ENCODE assay signal across 9 cellular contexts in the genomic region with DNA sequence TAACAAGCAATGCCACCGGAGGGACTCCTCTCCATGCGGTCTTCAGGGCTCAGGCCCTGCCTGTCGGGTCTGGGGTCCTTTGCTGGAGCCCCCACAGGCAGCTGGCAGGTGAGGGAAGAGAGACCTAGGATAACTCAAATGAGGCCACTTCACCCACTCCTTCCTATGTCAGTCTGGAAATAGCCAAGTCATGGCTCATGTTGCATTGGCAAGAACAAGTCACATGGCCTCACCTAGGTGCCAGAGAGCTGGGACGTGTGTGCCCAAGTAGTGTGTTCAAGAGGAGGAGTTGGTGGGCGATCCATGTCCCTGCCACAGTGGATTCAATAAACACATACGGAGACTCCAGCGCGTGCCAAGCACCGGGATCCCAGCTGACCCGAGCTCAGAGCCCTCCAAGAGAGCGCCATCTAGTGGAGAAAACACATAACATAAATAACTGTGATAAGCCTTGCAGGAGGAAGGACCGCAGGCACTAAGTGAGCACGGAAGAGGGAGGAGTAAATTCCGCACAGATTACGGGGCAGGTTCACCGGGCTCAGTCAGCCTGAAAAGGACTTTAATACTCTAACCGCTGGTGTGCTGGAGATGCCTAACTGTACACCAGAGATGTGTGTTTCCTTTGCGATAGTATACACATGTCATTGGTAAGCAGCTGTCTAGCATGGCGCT.
A peak's percentile ranks its signal among the peaks of the same experiment; 100 is the strongest.
DNase-seq lines count a peak whose midpoint lies in the region; ATAC-seq and TF ChIP-seq lines count a peak whose summit lies in the region.
"Had no signal": no experiment of that assay in that cellular context is flagged by ENCODE, and none has a peak within 500 bp of the region (broad histone marks: within the 10 kb centered on the region; RNA-seq: fewer than 3 reads in every experiment).

No MANE protein-coding gene starts in this region.

- POLR2A ChIA-PET in IMR-90 (lab: Charles Lee; ENCODE audit: unreplicated experiment), result no interaction called here

- H3K56ac ChIP-seq in IMR-90 (ENCODE audit: extremely low read depth, insufficient read depth, low read length), result no peak overlapping the region

- CTCF ChIA-PET in IMR-90 (lab: Yijun Ruan, JAX), result interaction anchor here (0.7 to 1.8 kb wide), 3 partner anchors 9 to 252 kb away, joined by 3 to 4 read pairs (median 3); no protein-coding TSS in a partner anchor

- no TSS peak for BruUV-seq in IMR-90 (replicated peaks; lab: Mats Ljungman, UMichigan)

- peak overlapping the region; percentile 73 for H2AFZ ChIP-seq in IMR-90 (replicated peaks; ENCODE audit: low read length, poor library complexity)

- H3K36me3 Mint-ChIP-seq in osteocyte (ENCODE audit: unreplicated experiment), result no peaks in the 10 kb centered on the region
- H3K36me3 Mint-ChIP-seq: memory B cell had no signal

- WGBS in IMR-90 (ENCODE audit: extremely low coverage in 2 of 2, insufficient read length in 1 of 2), 2 experiments, result no CpG with 5 or more reads among the region's 19 CpGs

- H3K4ac ChIP-seq in IMR-90 (ENCODE audit: low read depth, low read length), result peak overlapping the region; percentile 78

- peak overlapping the region; percentile 6; the same call in 1 of the 2 replicates for H4K91ac ChIP-seq in IMR-90 (ENCODE audit: insufficient read depth, low read depth, low read length)

- no peaks in the 10 kb centered on the region for H3K9me3 Mint-ChIP-seq in osteocyte (ENCODE audit: unreplicated experiment)

- no peak overlapping the region for H3K27ac Mint-ChIP-seq in osteocyte (ENCODE audit: unreplicated experiment)
- H3K27ac Mint-ChIP-seq: memory B cell had no signal

- H2BK20ac ChIP-seq in IMR-90 (ENCODE audit: low read depth, low read length), result peak overlapping the region; percentile 48; the same call in 1 of the 2 replicates

- H3K4me3 ChIP-seq in IMR-90 (ENCODE audit: insufficient read depth, low read depth, low read length), result no peak overlapping the region

- dilution Hi-C loops in IMR-90 (cut with HindIII; ENCODE audit: low sequenced_read_pairs, unreplicated experiment), result no loop called here

- in situ Hi-C loops in IMR-90 (cut with MboI; ENCODE audit: low sequenced_read_pairs), result no loop called here

- peak overlapping the region; percentile 70; the same call in 2 of the 3 replicates for H2BK15ac ChIP-seq in IMR-90 (ENCODE audit: low read depth, low read length)

- H3K18ac ChIP-seq in IMR-90 (ENCODE audit: low read depth, low read length), result no peak overlapping the region

- peaks cover 8% of the 10 kb centered on the region for H3K4me1 ChIP-seq in IMR-90 (ENCODE audit: control insufficient read depth, insufficient read depth, low read length)

- peak; percentile 56 for TF ChIP-seq RAD21 in IMR-90 (IDR thresholded peaks at IDR 0.05; ENCODE audit: low read length)

- H3K14ac ChIP-seq in IMR-90 (replicated peaks; ENCODE audit: low read depth, low read length), result peak overlapping the region; percentile 65

- peaks cover 3% of the 10 kb centered on the region; the same call in 1 of the 2 replicates for H3K9me3 ChIP-seq in IMR-90 (ENCODE audit: control insufficient read depth, insufficient read depth, low read length)

- no peak overlapping the region for H3K4me2 ChIP-seq in IMR-90 (ENCODE audit: low read depth, low read length)

- peak overlapping the region in 1 of 2 experiments; percentile 6; a peak in 1 of 4 replicates for H4K8ac ChIP-seq in IMR-90 (ENCODE audit: low read depth in 2 of 2, low read length in 2 of 2)

- no peaks in the 10 kb centered on the region for H4K20me1 ChIP-seq in IMR-90 (ENCODE audit: insufficient read depth, low read length)

- peaks cover 13% of the 10 kb centered on the region for H3K4me1 Mint-ChIP-seq in osteocyte (ENCODE audit: unreplicated experiment)
- H3K4me1 Mint-ChIP-seq: memory B cell had no signal

- no peak overlapping the region for H4K5ac ChIP-seq in IMR-90 (ENCODE audit: low read depth, low read length)

- H3K27me3 Mint-ChIP-seq in osteocyte (ENCODE audit: unreplicated experiment), result no peaks in the 10 kb centered on the region

- H3K27me3 ChIP-seq in IMR-90 (ENCODE audit: control insufficient read depth, insufficient read depth, low read length), result no peaks in the 10 kb centered on the region

- H2BK120ac ChIP-seq in IMR-90 (ENCODE audit: low read depth, low read length), result peak overlapping the region; percentile 74

- peak; percentile 10 for DNase-seq in stimulated activated CD4-positive, alpha-beta T cell treated with anti-CD3 and anti-CD28 coated beads, Interleukin-1b, Interleukin-23, amount 100 ng/mL, for 48 hours
- no peak for DNase-seq in stimulated activated CD4-positive, alpha-beta T cell treated with anti-CD3 and anti-CD28 coated beads, Interleukin-4, amount 100 ng/mL, for 4 hours
- peak; percentile 48 for DNase-seq in IMR-90
- DNase-seq in SHP77 treated with DMSO at 0.1 percent for 48 hours (lab: John Stamatoyannopoulos, UW), result peak; percentile 85
- peak; percentile 60 for DNase-seq in fibroblast of peridontal ligament (ENCODE audit: extremely low read depth)
- no peak for DNase-seq in osteocyte (ENCODE audit: extremely low spot score, unreplicated experiment)
- DNase-seq in effector CD4-positive, alpha-beta T cell, result no peak

- H3K36me3 ChIP-seq in IMR-90 (ENCODE audit: control insufficient read depth, insufficient read depth, low read length), result no peaks in the 10 kb centered on the region

- ATAC-seq in GM21737 (IDR thresholded peaks at IDR 0.05; ENCODE audit: unreplicated experiment) (peak; percentile 65), IMR-90 (ENCODE audit: low read depth) (peak; percentile 52)

- intact Hi-C loops in IMR-90 (cut with micrococcal nuclease), result no loop called here

- peaks cover 10% of the 10 kb centered on the region for H3K9me1 ChIP-seq in IMR-90 (ENCODE audit: insufficient read depth, low read length)

- H3K4me3 Mint-ChIP-seq in osteocyte (ENCODE audit: unreplicated experiment), result no peak overlapping the region
- H3K4me3 Mint-ChIP-seq: memory B cell had no signal

- no peak overlapping the region for H2BK5ac ChIP-seq in IMR-90 (ENCODE audit: low read depth, low read length, poor library complexity, severe bottlenecking)

- 0 out of 2 replicates have a peak overlapping the region, but pooled peaks have one; percentile 60 for H3K23ac ChIP-seq in IMR-90 (ENCODE audit: low read depth, low read length)

- H2AK5ac ChIP-seq in IMR-90 (ENCODE audit: low read depth, low read length), result peak overlapping the region; percentile 69

- no peak overlapping the region for H3K27ac ChIP-seq in IMR-90 (ENCODE audit: insufficient read depth, low read length)

- TF ChIP-seq CTCF in IMR-90 (conservative IDR thresholded peaks at IDR 0.05; ENCODE audit: low read depth, low read length), result peak; percentile 48
- peak; percentile 67 for TF ChIP-seq CTCF in osteocyte (IDR thresholded peaks at IDR 0.05)

- TF ChIP-seq POLR2A in IMR-90 (IDR thresholded peaks at IDR 0.05; ENCODE audit: low read depth, low read length), result no peak

- H3K9ac ChIP-seq in IMR-90 (ENCODE audit: low read depth, low read length), result no peak overlapping the region

- H2AK9ac ChIP-seq in IMR-90 (replicated peaks; ENCODE audit: low read depth, low read length, poor library complexity), result peak overlapping the region; percentile 57

- no peaks in the 10 kb centered on the region for H3K79me1 ChIP-seq in IMR-90 (ENCODE audit: low read depth in 1 of 2, low read length in 2 of 2)

TF ChIP-seq in IMR-90, 13 proteins besides CTCF, POLR2A, EP300 and RAD21:
- peak; percentile 59 for TF ChIP-seq SMC3 (IDR thresholded peaks at IDR 0.05; ENCODE audit: low read depth, low read length)
- TF ChIP-seq FOS (IDR thresholded peaks at IDR 0.05; ENCODE audit: low read depth, low read length), result no peak
- TF ChIP-seq, protein P1, sequence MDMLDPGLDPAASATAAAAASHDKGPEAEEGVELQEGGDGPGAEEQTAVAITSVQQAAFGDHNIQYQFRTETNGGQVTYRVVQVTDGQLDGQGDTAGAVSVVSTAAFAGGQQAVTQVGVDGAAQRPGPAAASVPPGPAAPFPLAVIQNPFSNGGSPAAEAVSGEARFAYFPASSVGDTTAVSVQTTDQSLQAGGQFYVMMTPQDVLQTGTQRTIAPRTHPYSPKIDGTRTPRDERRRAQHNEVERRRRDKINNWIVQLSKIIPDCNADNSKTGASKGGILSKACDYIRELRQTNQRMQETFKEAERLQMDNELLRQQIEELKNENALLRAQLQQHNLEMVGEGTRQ (IDR thresholded peaks at IDR 0.05; ENCODE audit: low read depth, low read length), result peak; percentile 6; the same call in 1 of the 2 replicates
- TF ChIP-seq NFE2L2 (IDR thresholded peaks at IDR 0.05; ENCODE audit: low read depth, low read length), result 0 out of 2 replicates have a peak, but pooled peaks have one; percentile 24
- no peak for TF ChIP-seq RFX5 (IDR thresholded peaks at IDR 0.05; ENCODE audit: low read depth, low read length)

Comparison
In these comparisons a context has a peak if more than half of its experiments do, and no peak if none do; other contexts are left out.
1. DNase-seq: peak in stimulated activated CD4-positive, alpha-beta T cell treated with anti-CD3 and anti-CD28 coated beads, Interleukin-1b, Interleukin-23, amount 100 ng/mL, for 48 hours (single experiment), IMR-90 (single experiment), SHP77 treated with DMSO at 0.1 percent for 48 hours (single experiment) and fibroblast of peridontal ligament (single experiment); none in stimulated activated CD4-positive, alpha-beta T cell treated with anti-CD3 and anti-CD28 coated beads, Interleukin-4, amount 100 ng/mL, for 4 hours (0 of 2), osteocyte (single experiment) and effector CD4-positive, alpha-beta T cell (single experiment).